In genomic region chr11:62502030-62502730, GRCh38 we compare ENCODE assay signal across 13 cellular contexts. TPM values are rescaled to one million over a fixed set of nuclear protein-coding genes. Genes with fewer than 3 reads are reported as not detected.
DNase-seq lines count a peak whose midpoint lies in the region; ATAC-seq, FAIRE-seq and TF ChIP-seq lines count a peak whose summit lies in the region.
"Had no signal": no experiment of that assay in that cellular context is flagged by ENCODE, and none has a peak within 500 bp of the region (broad histone marks: within the 10 kb centered on the region; RNA-seq: fewer than 3 reads in every experiment).

No MANE protein-coding gene starts in this region.

- TF ChIP-seq POLR2A in gastroesophageal sphincter (IDR thresholded peaks at IDR 0.05) (no peak), prostate gland (IDR thresholded peaks at IDR 0.05) (no peak)

- H3K27me3 Mint-ChIP-seq in CD14-positive monocyte (ENCODE audit: low read depth in 3 of 3) = peaks cover 0 to 3% (median 0%) of the 10 kb centered on the region in 3 donors
- H3K27me3 Mint-ChIP-seq in T-helper 17 cell = no peaks in the 10 kb centered on the region

- intact Hi-C loops in CD14-positive monocyte (cut with micrococcal nuclease) = loop anchor here in 1 of 2 donors (5.0 kb wide), 1 partner anchor 75 kb away; no protein-coding TSS in a partner anchor
- intact Hi-C loops in prostate gland (cut with DNase I) = no loop called here

- H3K27ac ChIP-seq in gastroesophageal sphincter (peak overlapping the region; percentile 57 to 85 (median 82)), prostate gland (peak overlapping the region; percentile 61 to 70)
- H3K27ac ChIP-seq: hepatocyte had no signal

- peaks cover 0 to 9% of the 10 kb centered on the region in 2 donors for H3K36me3 Mint-ChIP-seq in CD14-positive monocyte
- H3K36me3 Mint-ChIP-seq in T-helper 17 cell (ENCODE audit: low read depth) = peaks cover 3% of the 10 kb centered on the region
- H3K36me3 Mint-ChIP-seq: activated naive CD4-positive, alpha-beta T cell treated with anti-CD3 and anti-CD28 coated beads, Interleukin-2, amount 50 U/mL, for 72 hours had no signal

- ATAC-seq in T-helper 17 cell = no peak
- ATAC-seq in gastroesophageal sphincter = no peak
- no peak for ATAC-seq in GM18858 (IDR thresholded peaks at IDR 0.05; ENCODE audit: unreplicated experiment)
- no peak for ATAC-seq in HG02870 (IDR thresholded peaks at IDR 0.05; ENCODE audit: unreplicated experiment)
- ATAC-seq: activated naive CD4-positive, alpha-beta T cell treated with anti-CD3 and anti-CD28 coated beads, Interleukin-2, amount 50 U/mL, for 72 hours had no signal

- peak overlapping the region; percentile 58 to 98 (median 93) for H3K27ac Mint-ChIP-seq in CD14-positive monocyte
- H3K27ac Mint-ChIP-seq in T-helper 17 cell = peak overlapping the region; percentile 80
- H3K27ac Mint-ChIP-seq: activated naive CD4-positive, alpha-beta T cell treated with anti-CD3 and anti-CD28 coated beads, Interleukin-2, amount 50 U/mL, for 72 hours had no signal

- H3K9me3 ChIP-seq in T-helper 17 cell (ENCODE audit: control insufficient read depth, low read length, poor library complexity, severe bottlenecking) (no peaks in the 10 kb centered on the region), gastroesophageal sphincter (no peaks in the 10 kb centered on the region), prostate gland (no peaks in the 10 kb centered on the region)

- H3K4me3 ChIP-seq in gastroesophageal sphincter (no peak overlapping the region), prostate gland (no peak overlapping the region)
- H3K4me3 ChIP-seq: hepatocyte had no signal

- FAIRE-seq in HTR-8/SVneo (lab: Jason Lieb, UNC) = no peak
- FAIRE-seq: GM18507 had no signal

- TF ChIP-seq EP300 in gastroesophageal sphincter (IDR thresholded peaks at IDR 0.05) = no peak

- TF ChIP-seq CTCF in CD14-positive monocyte (IDR thresholded peaks at IDR 0.05) (no peak), gastroesophageal sphincter (IDR thresholded peaks at IDR 0.05) (no peak), prostate gland (IDR thresholded peaks at IDR 0.05) (no peak)

- DNase-seq in CD14-positive monocyte (ENCODE audit: low spot score) (no peak), T-helper 17 cell (no peak), prostate gland (ENCODE audit: low spot score) (no peak), HTR-8/SVneo (ENCODE audit: insufficient read length, low spot score) (no peak), RPMI8226 (no peak)
- DNase-seq: activated CD8-positive, alpha-beta memory T cell treated with anti-CD3 and anti-CD28 coated beads for 24 hours; effector CD4-positive, alpha-beta T cell had no signal

- H3K4me3 Mint-ChIP-seq in CD14-positive monocyte (peak overlapping the region in 1 of 2 donors; percentile 78), T-helper 17 cell (no peak overlapping the region)

- H3K4me1 Mint-ChIP-seq in CD14-positive monocyte (peaks cover 82% of the 10 kb centered on the region), T-helper 17 cell (peaks cover 22% of the 10 kb centered on the region)

- peaks cover 0 to 6% (median 0%) of the 10 kb centered on the region in 7 donors for H3K9me3 Mint-ChIP-seq in CD14-positive monocyte
- H3K9me3 Mint-ChIP-seq: activated naive CD4-positive, alpha-beta T cell treated with anti-CD3 and anti-CD28 coated beads, Interleukin-2, amount 50 U/mL, for 72 hours had no signal

- no peaks in the 10 kb centered on the region for H3K36me3 ChIP-seq in gastroesophageal sphincter
- no peaks in the 10 kb centered on the region for H3K36me3 ChIP-seq in prostate gland

- H3K27me3 ChIP-seq in gastroesophageal sphincter (no peaks in the 10 kb centered on the region), prostate gland (replicated peaks; ENCODE audit: insufficient read depth) (no peaks in the 10 kb centered on the region)
- H3K27me3 ChIP-seq: hepatocyte had no signal

- 36% methylated on average over 5 to 10 of the region's 10 CpGs for WGBS in gastroesophageal sphincter (ENCODE audit: low coverage in 1 of 2), 2 donors
- 30% methylated on average over 10 of the region's 10 CpGs for WGBS in prostate gland

- H3K4me1 ChIP-seq in gastroesophageal sphincter (peaks cover 0 to 80% (median 30%) of the 10 kb centered on the region in 3 donors), prostate gland (replicated peaks) (peaks cover 9% of the 10 kb centered on the region)

RNA-seq across cellular contexts. Expression of gene AHNAK, which starts 44.4 kb away (rescaled TPM):
- polyA plus RNA-seq in CD14-positive monocyte = 100 to 1,000 TPM in 1 of 2 donors, 10 to 100 TPM in 1; 80.0 to 103 TPM
- total RNA-seq in T-helper 17 cell (100 to 1,000 TPM; 692 to 863 TPM), gastroesophageal sphincter (1,000 to 10,000 TPM; 1,348 to 2,181 (median 1,745) TPM), prostate gland (100 to 1,000 TPM; 367 to 434 TPM)
